In the genomic region with DNA sequence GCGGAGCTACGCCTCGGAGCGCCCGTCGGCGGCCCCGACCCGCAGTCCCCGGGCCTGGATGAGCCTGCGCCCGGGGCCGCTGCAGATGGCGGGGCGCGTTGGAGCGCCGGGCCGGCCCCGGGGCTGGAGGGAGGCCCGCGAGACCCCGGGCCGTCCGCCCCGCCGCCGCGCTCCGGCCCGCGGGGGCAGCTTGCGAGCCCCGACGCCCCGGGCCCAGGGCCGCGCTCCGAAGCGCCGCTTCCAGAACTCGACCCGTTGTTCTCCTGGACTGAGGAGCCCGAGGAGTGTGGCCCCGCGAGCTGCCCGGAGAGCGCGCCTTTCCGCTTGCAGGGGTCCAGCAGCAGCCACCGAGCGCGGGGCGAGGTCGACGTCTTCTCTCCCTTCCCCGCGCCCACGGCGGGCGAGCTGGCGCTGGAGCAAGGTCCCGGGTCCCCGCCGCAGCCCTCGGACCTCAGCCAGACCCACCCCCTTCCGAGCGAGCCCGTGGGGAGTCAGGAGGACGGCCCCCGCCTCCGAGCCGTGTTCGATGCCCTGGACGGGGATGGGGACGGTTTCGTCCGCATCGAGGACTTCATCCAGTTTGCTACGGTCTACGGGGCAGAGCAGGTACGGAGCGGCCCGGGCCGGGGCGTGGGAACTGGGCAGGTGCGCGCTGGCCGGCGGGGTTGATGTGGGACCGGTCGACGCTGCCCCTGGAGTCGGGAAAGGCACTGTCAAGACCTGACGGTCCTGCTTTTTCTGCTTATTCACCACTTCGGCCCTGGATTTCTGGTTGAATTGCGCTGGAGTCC, we compare ENCODE assay signal across 6 cellular contexts. TPM values are rescaled to one million over a fixed set of nuclear protein-coding genes. Genes with fewer than 3 reads are reported as not detected.
A peak's percentile ranks its signal among the peaks of the same experiment; 100 is the strongest.
DNase-seq lines count a peak whose midpoint lies in the region; ATAC-seq and TF ChIP-seq lines count a peak whose summit lies in the region.

No MANE protein-coding gene starts in this region.

- H3K27ac ChIP-seq in BLaER1 treated with 17β-estradiol and CSF1 and Interleukin-3, amounts not matched to agents 10 nM and 100 nM, result peak overlapping the region; percentile 47 to 92 (median 88); a peak in 21 of 22 replicates
- H3K27ac ChIP-seq in neural progenitor cell, result no peak overlapping the region

- ATAC-seq in HG02938 (IDR thresholded peaks at IDR 0.05; ENCODE audit: unreplicated experiment), result peak; percentile 25

- H3F3A ChIP-seq in neural progenitor cell (ENCODE audit: low read depth), result no peaks in the 10 kb centered on the region

- peak overlapping the region; percentile 73 for H3K4me3 Mint-ChIP-seq in MCF 10A (ENCODE audit: unreplicated experiment)
- peak overlapping the region; percentile 95 for H3K4me3 Mint-ChIP-seq in neural progenitor cell

- H3K27me3 ChIP-seq in BLaER1 treated with 17β-estradiol and CSF1 and Interleukin-3, amounts not matched to agents 10 nM and 100 nM, result peaks cover 15 to 25% (median 21%) of the 10 kb centered on the region in 11 experiments
- H3K27me3 ChIP-seq in neural progenitor cell, result peaks cover 39% of the 10 kb centered on the region

- peak overlapping the region; percentile 81 to 96 (median 91) for H3K9ac ChIP-seq in BLaER1 treated with 17β-estradiol and CSF1 and Interleukin-3, amounts not matched to agents 10 nM and 100 nM
- H3K9ac ChIP-seq in neural progenitor cell, result peak overlapping the region; percentile 55

- H3K27me3 Mint-ChIP-seq in MCF 10A (ENCODE audit: insufficient read depth, unreplicated experiment) (no peaks in the 10 kb centered on the region), neural progenitor cell (ENCODE audit: insufficient read depth, low read depth) (peaks cover 14% of the 10 kb centered on the region)

- H3K27ac Mint-ChIP-seq in MCF 10A (ENCODE audit: low read depth, unreplicated experiment) (no peak overlapping the region), neural progenitor cell (no peak overlapping the region)

- peaks cover 32 to 48% (median 38%) of the 10 kb centered on the region in 10 experiments for H3K4me1 ChIP-seq in BLaER1 treated with 17β-estradiol and CSF1 and Interleukin-3, amounts not matched to agents 10 nM and 100 nM
- H3K4me1 ChIP-seq in neural progenitor cell, result peaks cover 17% of the 10 kb centered on the region

- H3K4me2 ChIP-seq in BLaER1 treated with 17β-estradiol and CSF1 and Interleukin-3, amounts not matched to agents 10 nM and 100 nM, result peak overlapping the region; percentile 94 to 99 (median 98)
- peak overlapping the region; percentile 96 for H3K4me2 ChIP-seq in neural progenitor cell

- peak overlapping the region; percentile 72 for H2AFZ ChIP-seq in neural progenitor cell (replicated peaks)

- no TSS peak for BruUV-seq in MCF 10A (replicated peaks; lab: Mats Ljungman, UMichigan)

- no peaks in the 10 kb centered on the region for H3K9me3 ChIP-seq in BLaER1 treated with 17β-estradiol and CSF1 and Interleukin-3, amounts not matched to agents 10 nM and 100 nM (replicated peaks in 1 of 11)
- no peaks in the 10 kb centered on the region for H3K9me3 ChIP-seq in neural progenitor cell (ENCODE audit: low read depth)

- peaks cover 0 to 36% (median 14%) of the 10 kb centered on the region in 11 experiments; a peak in 12 of 22 replicates for H3K36me3 ChIP-seq in BLaER1 treated with 17β-estradiol and CSF1 and Interleukin-3, amounts not matched to agents 10 nM and 100 nM
- no peaks in the 10 kb centered on the region for H3K36me3 ChIP-seq in neural progenitor cell

- POLR2A ChIA-PET in MCF 10A (lab: Yijun Ruan, JAX), result interaction anchor here (0.7 to 3.5 kb wide), 11 partner anchors 10 to 1842 kb away, joined by 3 to 40 read pairs (median 3); partner anchors contain the start of genes CAPN15, DECR2, METTL26 and PGAP6

- CTCF ChIA-PET in MCF 10A (lab: Yijun Ruan, JAX), result interaction anchor here (0.5 to 1.1 kb wide), 4 partner anchors 27 to 361 kb away, joined by 3 to 4 read pairs (median 3); no protein-coding TSS in a partner anchor

- peak overlapping the region; percentile 83 to 98 (median 96) for H3K4me3 ChIP-seq in BLaER1 treated with 17β-estradiol and CSF1 and Interleukin-3, amounts not matched to agents 10 nM and 100 nM
- H3K4me3 ChIP-seq in neural progenitor cell, result peak overlapping the region; percentile 99

- H3K9me3 Mint-ChIP-seq in MCF 10A (ENCODE audit: unreplicated experiment) (no peaks in the 10 kb centered on the region), neural progenitor cell (peaks cover 3% of the 10 kb centered on the region)

- H3K4me1 Mint-ChIP-seq in MCF 10A (ENCODE audit: insufficient read depth, unreplicated experiment), result peaks cover 42% of the 10 kb centered on the region
- H3K4me1 Mint-ChIP-seq in neural progenitor cell, result peaks cover 36% of the 10 kb centered on the region

- peaks cover 27 to 60% (median 53%) of the 10 kb centered on the region in 11 experiments; a peak in 21 of 22 replicates for H4K20me1 ChIP-seq in BLaER1 treated with 17β-estradiol and CSF1 and Interleukin-3, amounts not matched to agents 10 nM and 100 nM
- H4K20me1 ChIP-seq in neural progenitor cell (ENCODE audit: low read depth), result peaks cover 52% of the 10 kb centered on the region

- peak; percentile 14 for DNase-seq in MCF 10A (ENCODE audit: unreplicated experiment)
- DNase-seq in neural progenitor cell (ENCODE audit: low spot score), result peak; percentile 42
- no peak for DNase-seq in NCI-H2196 treated with DMSO at 0.1 percent for 48 hours (lab: John Stamatoyannopoulos, UW; ENCODE audit: unreplicated experiment)
- no peak for DNase-seq in stimulated activated CD4-positive, alpha-beta T cell treated with anti-CD3 and anti-CD28 coated beads, Interleukin-4, amount 100 ng/mL, for 4 hours

- H3K36me3 Mint-ChIP-seq in MCF 10A (ENCODE audit: insufficient read depth, unreplicated experiment), result peaks cover 21% of the 10 kb centered on the region
- H3K36me3 Mint-ChIP-seq in neural progenitor cell, result peaks cover 19% of the 10 kb centered on the region

- intact Hi-C loops in MCF 10A (cut with micrococcal nuclease), result loop anchor here (10.0 kb wide), 2 partner anchors 68 to 98 kb away; partner anchors contain the start of gene CAPN15

- TF ChIP-seq CTCF in MCF 10A (IDR thresholded peaks at IDR 0.05; ENCODE audit: unreplicated experiment) (no peak), neural progenitor cell (IDR thresholded peaks at IDR 0.05) (no peak)

- H3K79me2 ChIP-seq in neural progenitor cell (ENCODE audit: low read depth), result peaks cover 52% of the 10 kb centered on the region

RNA-seq across cellular contexts. Expression of gene RAB11FIP3, which starts 0.9 kb away (rescaled TPM):
- total RNA-seq in MCF 10A (2022), result 37.5 and 40.6 TPM in 2 replicates
- 15.5 and 45.2 TPM in 2 replicates for total RNA-seq in neural progenitor cell (ENCODE audit: low replicate concordance)

RNA-seq across cellular contexts. Expression of gene DECR2, which starts 24.6 kb away (rescaled TPM):
- total RNA-seq in MCF 10A (2022), result 29.0 and 37.2 TPM in 2 replicates
- total RNA-seq in neural progenitor cell (ENCODE audit: low replicate concordance), result 7.1 and 24.3 TPM in 2 replicates

RNA-seq across cellular contexts. Expression of gene NME4, which starts 29.3 kb away (rescaled TPM):
- 71.9 and 76.8 TPM in 2 replicates for total RNA-seq in MCF 10A (2022)
- total RNA-seq in neural progenitor cell (ENCODE audit: low replicate concordance), result 93.3 and 236 TPM in 2 replicates

RNA-seq across cellular contexts. Expression of gene PGAP6, which starts 44.5 kb away (rescaled TPM):
- 18.3 and 23.9 TPM in 2 replicates for total RNA-seq in MCF 10A (2022)
- 16.7 and 49.5 TPM in 2 replicates for total RNA-seq in neural progenitor cell (ENCODE audit: low replicate concordance)

RNA-seq across cellular contexts. Expression of gene MRPL28, which starts 56.0 kb away (rescaled TPM):
- 105 and 121 TPM in 2 replicates for total RNA-seq in MCF 10A (2022)
- total RNA-seq in neural progenitor cell (ENCODE audit: low replicate concordance), result 82.2 and 138 TPM in 2 replicates

Comparison
In these comparisons a context has a peak if more than half of its experiments do, and no peak if none do; other contexts are left out.
1. DNase-seq: peak in MCF 10A (single experiment) and neural progenitor cell (single experiment); none in NCI-H2196 treated with DMSO at 0.1 percent for 48 hours (single experiment) and stimulated activated CD4-positive, alpha-beta T cell treated with anti-CD3 and anti-CD28 coated beads, Interleukin-4, amount 100 ng/mL, for 4 hours (0 of 2).